ENCODE assay signal across 8 cellular contexts in genomic region chr1:15603966-15604282, GRCh38. TPM values are rescaled to one million over a fixed set of nuclear protein-coding genes. Genes with fewer than 3 reads are reported as not detected.
A peak's percentile ranks its signal among the peaks of the same experiment; 100 is the strongest.
DNase-seq lines count a peak whose midpoint lies in the region; ATAC-seq and TF ChIP-seq lines count a peak whose summit lies in the region.
"Not testable (repeated sequence)": the region's sequence is repeated elsewhere in the genome, so short reads cannot be mapped to it uniquely, and the experiment has no call there.

No MANE protein-coding gene starts in this region.

- not testable (repeated sequence) for H3K9me3 Mint-ChIP-seq in Calu3 (ENCODE audit: low read depth, unreplicated experiment); activated T-cell treated with anti-CD3 and anti-CD28 coated beads, Interleukin-2, amount 50 U/mL, for 4 hours; type B pancreatic cell

- not testable (repeated sequence) for H3K4me1 Mint-ChIP-seq in Calu3 (ENCODE audit: low read depth, unreplicated experiment)
- peaks cover 11% of the 10 kb centered on the region for H3K4me1 Mint-ChIP-seq in activated T-cell treated with anti-CD3 and anti-CD28 coated beads, Interleukin-2, amount 50 U/mL, for 4 hours (ENCODE audit: low read depth)
- peaks cover 14% of the 10 kb centered on the region for H3K4me1 Mint-ChIP-seq in type B pancreatic cell (ENCODE audit: unreplicated experiment)

- ATAC-seq in PC-3; activated T-cell treated with anti-CD3 and anti-CD28 coated beads, Interleukin-2, amount 50 U/mL, for 4 hours: not testable (repeated sequence)

- CTCF ChIA-PET in Calu3 (lab: Charles Lee) (interaction anchor here (0.9 to 1.4 kb wide), 2 partner anchors 15 to 25 kb away, joined by 3 to 4 read pairs; no protein-coding TSS in a partner anchor), PC-3 (lab: Charles Lee) (interaction anchor here (0.8 kb wide), 1 partner anchor 10 kb away, joined by 3 read pairs; no protein-coding TSS in a partner anchor)

- H3K9ac ChIP-seq in PC-3 (ENCODE audit: low read length): not testable (repeated sequence)

- POLR2A ChIA-PET in PC-3 (lab: Charles Lee; ENCODE audit: unreplicated experiment): interaction anchor here (0.6 kb wide), 1 partner anchor 275 kb away, joined by 4 read pairs; no protein-coding TSS in a partner anchor

- H3F3A ChIP-seq in PC-3 (ENCODE audit: low read length, unreplicated experiment): not testable (repeated sequence)

- TF ChIP-seq CTCF in Calu3 (IDR thresholded peaks at IDR 0.05; ENCODE audit: unreplicated experiment); PC-3 (conservative IDR thresholded peaks at IDR 0.05; ENCODE audit: low read depth, low read length); foreskin fibroblast (IDR thresholded peaks at IDR 0.05; ENCODE audit: low read depth, low read length); retinal pigment epithelial cell (conservative IDR thresholded peaks at IDR 0.05; ENCODE audit: low read depth, low read length); type B pancreatic cell (conservative IDR thresholded peaks at IDR 0.05): not testable (repeated sequence)

- DNase-seq in Calu3; PC-3; activated T-cell treated with anti-CD3 and anti-CD28 coated beads, Interleukin-2, amount 50 U/mL, for 4 hours; caudate nucleus (lab: John Stamatoyannopoulos, UW); foreskin fibroblast; retinal pigment epithelial cell (ENCODE audit: low read depth); type B pancreatic cell (ENCODE audit: extremely low spot score, unreplicated experiment): not testable (repeated sequence)

- H3K27ac ChIP-seq in PC-3 (ENCODE audit: low read length): peak overlapping the region; percentile 17; the same call in 1 of the 2 replicates
- H3K27ac ChIP-seq in caudate nucleus (ENCODE audit: low read depth, low read length): peak overlapping the region; percentile 65

- H3K4me1 ChIP-seq in PC-3 (ENCODE audit: insufficient read depth, low read length) (peaks cover 17% of the 10 kb centered on the region), mononuclear cell (ENCODE audit: insufficient read depth, low read length) (peaks cover 11% of the 10 kb centered on the region)

- peak overlapping the region; percentile 100 for H3K4me2 ChIP-seq in PC-3 (ENCODE audit: low read length)

- not testable (repeated sequence) for H3K36me3 ChIP-seq in PC-3 (ENCODE audit: low read depth, low read length)

- H3K36me3 Mint-ChIP-seq in Calu3 (ENCODE audit: insufficient read depth, unreplicated experiment): peaks cover 18% of the 10 kb centered on the region
- H3K36me3 Mint-ChIP-seq in activated T-cell treated with anti-CD3 and anti-CD28 coated beads, Interleukin-2, amount 50 U/mL, for 4 hours (ENCODE audit: insufficient read depth); type B pancreatic cell: not testable (repeated sequence)

- H3K9me3 ChIP-seq in PC-3 (ENCODE audit: low read length); mononuclear cell (ENCODE audit: low read depth, low read length): not testable (repeated sequence)

- BruUV-seq in Calu3 (replicated peaks; lab: Mats Ljungman, UMichigan): not testable (repeated sequence)
- BruUV-seq in PC-3 (replicated peaks; lab: Mats Ljungman, UMichigan): TSS peak; percentile 91

- H3K27ac Mint-ChIP-seq in Calu3 (ENCODE audit: unreplicated experiment) (peak overlapping the region; percentile 90), type B pancreatic cell (peak overlapping the region; percentile 82)

- H3K79me2 ChIP-seq in PC-3 (ENCODE audit: low read length): not testable (repeated sequence)

- H3K4me3 ChIP-seq in PC-3 (ENCODE audit: low read length) (peak overlapping the region; percentile 90; the same call in 1 of the 2 replicates), foreskin fibroblast (ENCODE audit: low read depth in 1 of 2, low read length in 2 of 2) (peak overlapping the region; percentile 72 to 91), mononuclear cell (ENCODE audit: low read length) (peak overlapping the region; percentile 48), retinal pigment epithelial cell (ENCODE audit: low read length) (peak overlapping the region; percentile 64)

- H2AFZ ChIP-seq in PC-3 (ENCODE audit: low read length): peak overlapping the region; percentile 100

- H3K27me3 ChIP-seq in PC-3 (ENCODE audit: low read length); mononuclear cell (ENCODE audit: insufficient read depth, low read length): not testable (repeated sequence)

- H3K9me2 ChIP-seq in PC-3 (replicated peaks; ENCODE audit: low read length): not testable (repeated sequence)

- not testable (repeated sequence) for H4K20me1 ChIP-seq in PC-3 (ENCODE audit: low read length)

- H3K4me3 Mint-ChIP-seq in Calu3 (ENCODE audit: low read depth, unreplicated experiment) (peak overlapping the region; percentile 79), type B pancreatic cell (peak overlapping the region; percentile 87)
- peak overlapping the region; percentile 81 for H3K4me3 Mint-ChIP-seq in activated T-cell treated with anti-CD3 and anti-CD28 coated beads, Interleukin-2, amount 50 U/mL, for 4 hours

- H3K27me3 Mint-ChIP-seq in Calu3 (ENCODE audit: unreplicated experiment); activated T-cell treated with anti-CD3 and anti-CD28 coated beads, Interleukin-2, amount 50 U/mL, for 4 hours (ENCODE audit: low read depth); type B pancreatic cell: not testable (repeated sequence)

- intact Hi-C loops in Calu3 (cut with micrococcal nuclease; ENCODE audit: unreplicated experiment): not testable (repeated sequence)
- intact Hi-C loops in PC-3 (cut with micrococcal nuclease): loop anchor here (2.0 kb wide), 1 partner anchor 13 kb away; the partner anchor contains the start of gene DDI2

RNA-seq across cellular contexts. Expression of gene DDI2, which starts 13.3 kb away (rescaled TPM):
- total RNA-seq in Calu3 (2022) (27.0 and 30.1 TPM in 2 replicates), PC-3 (2014; rRNA removed) (15.0 and 22.0 TPM in 2 replicates), mononuclear cell (35.6 TPM), type B pancreatic cell (ENCODE audit: low replicate concordance) (38.7 and 53.9 TPM in 2 replicates)
- total RNA-seq in activated T-cell treated with anti-CD3 and anti-CD28 coated beads, Interleukin-2, amount 50 U/mL, for 4 hours: 10 to 100 TPM; 50.1 to 65.4 (median 58.2) TPM

RNA-seq across cellular contexts. Expression of gene AGMAT, which starts 19.1 kb away (rescaled TPM):
- total RNA-seq in Calu3 (2022) (2.5 and 5.2 TPM in 2 replicates), PC-3 (2014; rRNA removed) (8.2 and 9.4 TPM in 2 replicates), mononuclear cell (2.8 TPM), type B pancreatic cell (ENCODE audit: low replicate concordance) (5.4 and 7.2 TPM in 2 replicates)
- 10 to 100 TPM; 21.2 to 23.1 (median 22.8) TPM for total RNA-seq in activated T-cell treated with anti-CD3 and anti-CD28 coated beads, Interleukin-2, amount 50 U/mL, for 4 hours
